Comparison of ENCODE assay signal across 22 cellular contexts in the genomic region with DNA sequence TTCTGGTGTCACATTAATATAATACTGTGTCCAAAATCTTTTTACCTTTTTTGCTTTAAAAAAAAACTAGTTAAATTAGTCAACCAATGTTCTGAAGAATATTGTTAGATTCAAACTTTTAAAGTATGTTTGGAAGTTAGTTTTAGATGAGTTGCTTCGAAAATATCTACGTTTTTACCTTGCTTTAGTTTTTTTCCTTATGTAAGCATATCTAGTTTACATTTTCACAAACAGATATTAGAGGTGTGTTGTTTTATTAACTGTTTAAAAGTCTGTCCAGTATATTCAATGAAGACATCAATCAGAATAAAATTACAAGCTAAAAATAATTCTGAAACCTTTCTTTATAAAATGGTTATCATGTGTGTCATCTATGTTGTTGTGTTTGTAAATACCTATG.
"Had no signal": no experiment of that assay in that cellular context is flagged by ENCODE, and none has a peak within 500 bp of the region (broad histone marks: within the 10 kb centered on the region; RNA-seq: fewer than 3 reads in every experiment).

No MANE protein-coding gene starts in this region.

- H3K27me3 ChIP-seq: hepatocyte, stomach, suprapubic skin, tibial nerve had no signal

- H2AFZ ChIP-seq: hepatocyte had no signal

- H3K36me3 ChIP-seq: stomach, suprapubic skin, tibial nerve had no signal

- H3K9me3 ChIP-seq: suprapubic skin, tibial nerve had no signal

- DNase-seq: activated CD4-positive, alpha-beta T cell treated with anti-CD3 and anti-CD28 coated beads, Interleukin-2, amount 50 U/mL, for 1 hour; activated CD4-positive, CD25-positive, alpha-beta regulatory T cell treated with anti-CD3 and anti-CD28 coated beads, Interleukin-2, amount 50 U/mL, for 72 hours; activated CD8-positive, alpha-beta T cell treated with anti-CD3 and anti-CD28 coated beads, Interleukin-2, amount 10 ng/mL, durations not matched to agents 7 days and 5 days; activated gamma-delta T cell; activated naive CD4-positive, alpha-beta T cell treated with anti-CD3 and anti-CD28 coated beads, Interleukin-2, amount 50 U/mL, for 16 hours; activated naive CD8-positive, alpha-beta T cell treated with anti-CD3 and anti-CD28 coated beads, Interleukin-2, amount 50 U/mL, for 24 hours; effector memory CD4-positive, alpha-beta T cell; glutamatergic neuron; left colon; mesendoderm; naive B cell; occipital lobe; stimulated activated CD4-positive, alpha-beta T cell treated with anti-CD3 and anti-CD28 coated beads, Interleukin-15, amount 100 ng/mL, for 24 hours; stomach had no signal

- ATAC-seq: activated CD8-positive, alpha-beta T cell treated with anti-CD3 and anti-CD28 coated beads, Interleukin-2, amount 10 ng/mL, durations not matched to agents 7 days and 5 days; activated naive CD8-positive, alpha-beta T cell treated with anti-CD3 and anti-CD28 coated beads, Interleukin-2, amount 50 U/mL, for 24 hours; esophagus mucosa; left colon; sciatic nerve; stimulated activated memory B cell treated with anti-CD40 and anti-IgM and Interleukin-4, amounts not matched to agents 10 μg/mL and 1 μg/mL and 100 μg/mL, for 72 hours had no signal

- H3K27ac ChIP-seq: stomach, suprapubic skin, tibial nerve, VCaP had no signal

- H3K4me3 ChIP-seq: hepatocyte, smooth muscle cell, stomach, suprapubic skin, tibial nerve had no signal
